In genomic region chr2:176534798-176535479, GRCh38 we compare ENCODE assay signal across 15 cellular contexts.
DNase-seq lines count a peak whose midpoint lies in the region; ATAC-seq, FAIRE-seq and TF ChIP-seq lines count a peak whose summit lies in the region.
"Had no signal": no experiment of that assay in that cellular context is flagged by ENCODE, and none has a peak within 500 bp of the region (broad histone marks: within the 10 kb centered on the region; RNA-seq: fewer than 3 reads in every experiment).

No MANE protein-coding gene starts in this region.

- H3K9me3 ChIP-seq in A673 (ENCODE audit: low read depth, low read length, poor library complexity, severe bottlenecking), result no peaks in the 10 kb centered on the region
- H3K9me3 ChIP-seq: BE2C, HAP-1 had no signal

- H3K4me3 Mint-ChIP-seq in GM23338, result no peak overlapping the region
- H3K4me3 Mint-ChIP-seq in activated CD4-positive, alpha-beta memory T cell treated with anti-CD3 and anti-CD28 coated beads for 36 hours, result no peak overlapping the region
- H3K4me3 Mint-ChIP-seq: stimulated activated naive CD8-positive, alpha-beta T cell treated with anti-CD3 and anti-CD28 coated beads, Interleukin-15, Interleukin-2, amounts not matched to agents 100 ng/mL and 50 ng/mL, for 24 hours had no signal

- peaks cover 6% of the 10 kb centered on the region for H3K27me3 Mint-ChIP-seq in GM23338 (ENCODE audit: insufficient read depth, low read depth, poor library complexity)
- peaks cover 10% of the 10 kb centered on the region for H3K27me3 Mint-ChIP-seq in activated CD4-positive, alpha-beta memory T cell treated with anti-CD3 and anti-CD28 coated beads for 36 hours

- H3F3A ChIP-seq in GM23338 (replicated peaks; ENCODE audit: low read depth), result no peaks in the 10 kb centered on the region

- H4K20me1 ChIP-seq in GM23338 (replicated peaks; ENCODE audit: insufficient read depth), result no peaks in the 10 kb centered on the region

- no peak overlapping the region for H2AFZ ChIP-seq in GM23338

- H3K4me1 ChIP-seq in A673 (ENCODE audit: insufficient read depth, low read length, poor library complexity, severe bottlenecking) (peaks cover 55% of the 10 kb centered on the region), GM23338 (ENCODE audit: insufficient read depth) (no peaks in the 10 kb centered on the region)
- H3K4me1 ChIP-seq: BE2C, HAP-1 had no signal

- TF ChIP-seq CTCF in A673 (conservative IDR thresholded peaks at IDR 0.05; ENCODE audit: low read depth, low read length) (no peak), GM23338 (conservative IDR thresholded peaks at IDR 0.05; ENCODE audit: low read depth in 2 of 2) (no peak)

- TF ChIP-seq POLR2A in GM12891 (IDR thresholded peaks at IDR 0.05; ENCODE audit: low read depth, low read length), result no peak

- DNase-seq in A673 (ENCODE audit: low spot score) (peak; percentile 76), GM23338 (ENCODE audit: low spot score) (no peak), RCC 7860 (ENCODE audit: low spot score) (no peak), left ventricle myocardium superior (no peak), CD1c-positive myeloid dendritic cell (ENCODE audit: extremely low spot score) (no peak), GM12891 (ENCODE audit: insufficient read length, low spot score) (no peak)
- DNase-seq in activated CD4-positive, alpha-beta memory T cell treated with anti-CD3 and anti-CD28 coated beads for 36 hours, result no peak
- DNase-seq: anterior cingulate cortex, BE2C, T-helper 1 cell had no signal

- no TSS peak for BruUV-seq in A673 (replicated peaks; lab: Mats Ljungman, UMichigan)

- no peaks in the 10 kb centered on the region for H3K36me3 Mint-ChIP-seq in GM23338 (ENCODE audit: low read depth)
- H3K36me3 Mint-ChIP-seq in activated CD4-positive, alpha-beta memory T cell treated with anti-CD3 and anti-CD28 coated beads for 36 hours, result no peaks in the 10 kb centered on the region

- no peaks in the 10 kb centered on the region for H3K27me3 ChIP-seq in A673 (replicated peaks; ENCODE audit: insufficient read depth, low read depth, low read length, poor library complexity)
- no peaks in the 10 kb centered on the region for H3K27me3 ChIP-seq in GM23338 (ENCODE audit: insufficient read depth)
- H3K27me3 ChIP-seq: BE2C had no signal

- H3K9me2 ChIP-seq in GM23338 (ENCODE audit: insufficient read depth), result no peaks in the 10 kb centered on the region

- no peaks in the 10 kb centered on the region for H3K79me2 ChIP-seq in GM23338 (replicated peaks; ENCODE audit: insufficient read depth)

- H3K27ac Mint-ChIP-seq in GM23338, result no peak overlapping the region
- H3K27ac Mint-ChIP-seq in activated CD4-positive, alpha-beta memory T cell treated with anti-CD3 and anti-CD28 coated beads for 36 hours, result no peak overlapping the region
- H3K27ac Mint-ChIP-seq: stimulated activated naive CD8-positive, alpha-beta T cell treated with anti-CD3 and anti-CD28 coated beads, Interleukin-15, Interleukin-2, amounts not matched to agents 100 ng/mL and 50 ng/mL, for 24 hours had no signal

- H3K36me3 ChIP-seq in A673 (ENCODE audit: insufficient read depth, low read length, poor library complexity, severe bottlenecking) (no peaks in the 10 kb centered on the region), GM23338 (ENCODE audit: insufficient read depth) (no peaks in the 10 kb centered on the region)
- H3K36me3 ChIP-seq: BE2C, HAP-1 had no signal

- no peak overlapping the region for H3K4me2 ChIP-seq in GM23338
- H3K4me2 ChIP-seq: KMS-11 had no signal

- CTCF ChIA-PET in A673 (lab: Charles Lee), result interaction anchor here (1.3 to 2.0 kb wide), 2 partner anchors 19 to 80 kb away, joined by 4 read pairs; no protein-coding TSS in a partner anchor
- CTCF ChIA-PET in activated CD4-positive, alpha-beta memory T cell treated with anti-CD3 and anti-CD28 coated beads for 36 hours (lab: Charles Lee), result interaction anchor here (1.3 kb wide), 2 partner anchors 19 to 20 kb away, joined by 3 to 4 read pairs; no protein-coding TSS in a partner anchor

- intact Hi-C loops in A673 (cut with micrococcal nuclease; ENCODE audit: unreplicated experiment) (no loop called here), left ventricle myocardium superior (cut with micrococcal nuclease) (no loop called here)
- intact Hi-C loops in activated CD4-positive, alpha-beta memory T cell treated with anti-CD3 and anti-CD28 coated beads for 36 hours (cut with micrococcal nuclease), result no loop called here

- peak; percentile 88 for ATAC-seq in GM23338
- peak; percentile 55 for ATAC-seq in left ventricle myocardium superior
- no peak for ATAC-seq in GM18870 (IDR thresholded peaks at IDR 0.05; ENCODE audit: unreplicated experiment)

- peaks cover 7% of the 10 kb centered on the region; the same call in 1 of the 3 replicates for H3K4me1 Mint-ChIP-seq in GM23338
- no peaks in the 10 kb centered on the region for H3K4me1 Mint-ChIP-seq in activated CD4-positive, alpha-beta memory T cell treated with anti-CD3 and anti-CD28 coated beads for 36 hours (ENCODE audit: low read depth)

- H3K4me3 ChIP-seq in A673 (ENCODE audit: low read depth, low read length, poor library complexity, severe bottlenecking) (no peak overlapping the region), GM23338 (no peak overlapping the region)
- H3K4me3 ChIP-seq: HAP-1 had no signal

- FAIRE-seq in RCC 7860 (lab: Jason Lieb, UNC) (peak; percentile 61), GM12891 (lab: Jason Lieb, UNC) (no peak)
- FAIRE-seq: islet of Langerhans had no signal

- POLR2A ChIA-PET in A673 (lab: Charles Lee; ENCODE audit: low non-redundant PET), result no interaction called here
- POLR2A ChIA-PET in activated CD4-positive, alpha-beta memory T cell treated with anti-CD3 and anti-CD28 coated beads for 36 hours (lab: Charles Lee), result no interaction called here

- H3K27ac ChIP-seq in A673 (ENCODE audit: low read depth, low read length, poor library complexity, severe bottlenecking) (no peak overlapping the region), GM23338 (ENCODE audit: low read depth) (no peak overlapping the region)
- H3K27ac ChIP-seq: KMS-11 had no signal

- H3K9me3 Mint-ChIP-seq in GM23338, result no peaks in the 10 kb centered on the region
- no peaks in the 10 kb centered on the region for H3K9me3 Mint-ChIP-seq in activated CD4-positive, alpha-beta memory T cell treated with anti-CD3 and anti-CD28 coated beads for 36 hours
- H3K9me3 Mint-ChIP-seq: stimulated activated naive CD8-positive, alpha-beta T cell treated with anti-CD3 and anti-CD28 coated beads, Interleukin-15, Interleukin-2, amounts not matched to agents 100 ng/mL and 50 ng/mL, for 24 hours had no signal

TF ChIP-seq in GM23338, 12 proteins besides CTCF, POLR2A, EP300 and RAD21:
- TF ChIP-seq NANOG (IDR thresholded peaks at IDR 0.05; ENCODE audit: borderline replicate concordance) (no peak), POLR2AphosphoS5 (IDR thresholded peaks at IDR 0.05; ENCODE audit: low read depth) (no peak), EZH2 (IDR thresholded peaks at IDR 0.05; ENCODE audit: low read depth, unreplicated experiment) (no peak), EZH2phosphoT487 (IDR thresholded peaks at IDR 0.05; ENCODE audit: unreplicated experiment) (no peak), STAT1 (IDR thresholded peaks at IDR 0.05; ENCODE audit: unreplicated experiment) (no peak)
TF ChIP-seq in GM23338: peak in this region for 0.

TF ChIP-seq in GM12891, 5 proteins besides CTCF, POLR2A, EP300 and RAD21:
- TF ChIP-seq SPI1 (IDR thresholded peaks at IDR 0.05; ENCODE audit: low read depth, low read length), result no peak
- no peak for TF ChIP-seq PAX5 (IDR thresholded peaks at IDR 0.05; ENCODE audit: insufficient read depth, low read length, severe bottlenecking)
- TF ChIP-seq POLR2AphosphoS5 (IDR thresholded peaks at IDR 0.05; ENCODE audit: low read depth, low read length), result no peak
- no peak for TF ChIP-seq TAF1 (IDR thresholded peaks at IDR 0.05; ENCODE audit: low read depth, low read length)
- TF ChIP-seq POU2F2 (IDR thresholded peaks at IDR 0.05; ENCODE audit: low read depth, low read length), result no peak
